31 cellular contexts compared by ENCODE assay signal in the genomic region with DNA sequence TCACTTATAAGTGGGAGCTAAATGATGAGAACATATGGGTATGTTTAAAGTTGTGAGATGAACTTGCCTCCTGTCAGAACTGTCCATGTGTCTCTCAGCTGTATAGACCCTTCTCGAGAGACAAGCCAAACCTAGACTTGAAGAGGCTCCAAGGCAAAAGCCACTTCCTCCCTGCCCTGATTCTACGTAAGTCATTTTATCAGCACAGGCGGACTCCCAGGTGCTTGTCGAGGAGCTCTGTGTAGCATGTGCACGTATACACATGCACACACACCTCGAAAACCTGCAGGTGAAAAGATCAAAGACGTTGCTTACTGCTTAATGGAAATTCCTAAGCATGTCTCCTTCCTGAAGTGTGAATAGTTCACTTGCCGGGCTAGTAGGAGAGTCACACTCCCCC. TPM values are rescaled to one million over a fixed set of nuclear protein-coding genes. Genes with fewer than 3 reads are reported as not detected.
A peak's percentile ranks its signal among the peaks of the same experiment; 100 is the strongest.
DNase-seq lines count a peak whose midpoint lies in the region; ATAC-seq and TF ChIP-seq lines count a peak whose summit lies in the region.
"Had no signal": no experiment of that assay in that cellular context is flagged by ENCODE, and none has a peak within 500 bp of the region (broad histone marks: within the 10 kb centered on the region; RNA-seq: fewer than 3 reads in every experiment).

No MANE protein-coding gene starts in this region.

- H3K27ac Mint-ChIP-seq in activated T-cell treated with anti-CD3 and anti-CD28 coated beads, Interleukin-2, amount 50 U/mL, for 72 hours = no peak overlapping the region
- H3K27ac Mint-ChIP-seq in activated T-cell treated with anti-CD3 and anti-CD28 coated beads, Interleukin-2, amount 50 U/mL, for 24 hours = no peak overlapping the region
- H3K27ac Mint-ChIP-seq in activated T-helper 17 cell treated with anti-CD3 and anti-CD28 coated beads, Interleukin-2, amount 50 U/mL, for 72 hours = peak overlapping the region; percentile 32
- peak overlapping the region; percentile 31 to 97 (median 87) for H3K27ac Mint-ChIP-seq in naive thymus-derived CD4-positive, alpha-beta T cell
- H3K27ac Mint-ChIP-seq: HFFc6, mesothelial cell of epicardium had no signal

- no peaks in the 10 kb centered on the region for H3K79me2 ChIP-seq in DND-41 (ENCODE audit: insufficient read depth, low read length)
- H3K79me2 ChIP-seq in Karpas-422 (ENCODE audit: low read length) = no peaks in the 10 kb centered on the region

- H3K4me1 Mint-ChIP-seq in activated T-cell treated with anti-CD3 and anti-CD28 coated beads, Interleukin-2, amount 50 U/mL, for 72 hours (ENCODE audit: low read depth) = peaks cover 14% of the 10 kb centered on the region
- peaks cover 13% of the 10 kb centered on the region for H3K4me1 Mint-ChIP-seq in activated T-cell treated with anti-CD3 and anti-CD28 coated beads, Interleukin-2, amount 50 U/mL, for 24 hours (ENCODE audit: low read depth)
- H3K4me1 Mint-ChIP-seq in activated T-helper 17 cell treated with anti-CD3 and anti-CD28 coated beads, Interleukin-2, amount 50 U/mL, for 72 hours = peaks cover 17% of the 10 kb centered on the region
- H3K4me1 Mint-ChIP-seq in naive thymus-derived CD4-positive, alpha-beta T cell = peaks cover 15 to 46% (median 44%) of the 10 kb centered on the region in 7 donors
- H3K4me1 Mint-ChIP-seq: mesothelial cell of epicardium had no signal

- H3K36me3 ChIP-seq in DND-41 (ENCODE audit: insufficient read depth, low read length) (no peaks in the 10 kb centered on the region), Karpas-422 (ENCODE audit: insufficient read depth, low read length) (peaks cover under 1% of the 10 kb centered on the region; the same call in 1 of the 2 replicates), Peyer's patch (no peaks in the 10 kb centered on the region)
- peaks cover 0 to 3% (median 0%) of the 10 kb centered on the region in 3 experiments for H3K36me3 ChIP-seq in naive thymus-derived CD4-positive, alpha-beta T cell (ENCODE audit: control insufficient read depth in 2 of 3, insufficient read depth in 3 of 3, low read length in 3 of 3)
- H3K36me3 ChIP-seq: BE2C, breast epithelium, colonic mucosa, SJCRH30, upper lobe of right lung had no signal

- H4K20me1 ChIP-seq in DND-41 (ENCODE audit: insufficient read depth, low read length) = no peaks in the 10 kb centered on the region
- H4K20me1 ChIP-seq in Karpas-422 (ENCODE audit: insufficient read depth, low read depth, low read length) = no peaks in the 10 kb centered on the region

- intact Hi-C loops in naive thymus-derived CD4-positive, alpha-beta T cell (cut with micrococcal nuclease) = loop anchor here in 1 of 2 donors (1.0 kb wide), 2 partner anchors 17 to 28 kb away; no protein-coding TSS in a partner anchor

- TF ChIP-seq CTCF in DND-41 (IDR thresholded peaks at IDR 0.05; ENCODE audit: borderline replicate concordance, extremely low read depth, low read length, poor library complexity, severe bottlenecking) (no peak), Peyer's patch (IDR thresholded peaks at IDR 0.05) (no peak)

- H3K27me3 ChIP-seq in DND-41 (ENCODE audit: insufficient read depth, low read length, poor library complexity) (no peaks in the 10 kb centered on the region), Karpas-422 (ENCODE audit: low read length) (no peaks in the 10 kb centered on the region), Peyer's patch (no peaks in the 10 kb centered on the region)
- H3K27me3 ChIP-seq in naive thymus-derived CD4-positive, alpha-beta T cell (ENCODE audit: control insufficient read depth in 2 of 2, insufficient read depth in 2 of 2, low read length in 2 of 2) = no peaks in the 10 kb centered on the region
- H3K27me3 ChIP-seq: BE2C, breast epithelium, colonic mucosa, SJCRH30, upper lobe of right lung had no signal

- H3K4me1 ChIP-seq in DND-41 (ENCODE audit: insufficient read depth, low read length) = no peaks in the 10 kb centered on the region
- peaks cover 0 to 16% of the 10 kb centered on the region in 2 donors for H3K4me1 ChIP-seq in naive thymus-derived CD4-positive, alpha-beta T cell (ENCODE audit: control insufficient read depth in 2 of 2, insufficient read depth in 2 of 2, low read length in 2 of 2)
- peaks cover 11% of the 10 kb centered on the region for H3K4me1 ChIP-seq in Karpas-422 (ENCODE audit: low read length)
- peaks cover 0 to 6% (median 0%) of the 10 kb centered on the region in 4 donors for H3K4me1 ChIP-seq in Peyer's patch
- H3K4me1 ChIP-seq: BE2C, colonic mucosa, SJCRH30 had no signal

- no peak overlapping the region for H3K4me2 ChIP-seq in DND-41 (ENCODE audit: insufficient read depth, low read length)
- no peak overlapping the region for H3K4me2 ChIP-seq in Karpas-422 (ENCODE audit: low read depth, low read length, poor library complexity, severe bottlenecking)

- no peaks in the 10 kb centered on the region for H3K27me3 Mint-ChIP-seq in activated T-cell treated with anti-CD3 and anti-CD28 coated beads, Interleukin-2, amount 50 U/mL, for 72 hours (ENCODE audit: low read depth)
- H3K27me3 Mint-ChIP-seq in activated T-cell treated with anti-CD3 and anti-CD28 coated beads, Interleukin-2, amount 50 U/mL, for 24 hours = no peaks in the 10 kb centered on the region
- no peaks in the 10 kb centered on the region for H3K27me3 Mint-ChIP-seq in activated T-helper 17 cell treated with anti-CD3 and anti-CD28 coated beads, Interleukin-2, amount 50 U/mL, for 72 hours
- H3K27me3 Mint-ChIP-seq in naive thymus-derived CD4-positive, alpha-beta T cell = no peaks in the 10 kb centered on the region

- no peaks in the 10 kb centered on the region for H3K9me2 ChIP-seq in Karpas-422 (replicated peaks; ENCODE audit: insufficient read depth, low read length)

- H3K9me3 Mint-ChIP-seq in activated T-cell treated with anti-CD3 and anti-CD28 coated beads, Interleukin-2, amount 50 U/mL, for 72 hours = no peaks in the 10 kb centered on the region
- H3K9me3 Mint-ChIP-seq in activated T-cell treated with anti-CD3 and anti-CD28 coated beads, Interleukin-2, amount 50 U/mL, for 24 hours = no peaks in the 10 kb centered on the region
- H3K9me3 Mint-ChIP-seq in activated T-helper 17 cell treated with anti-CD3 and anti-CD28 coated beads, Interleukin-2, amount 50 U/mL, for 72 hours = no peaks in the 10 kb centered on the region
- no peaks in the 10 kb centered on the region for H3K9me3 Mint-ChIP-seq in naive thymus-derived CD4-positive, alpha-beta T cell
- H3K9me3 Mint-ChIP-seq: HFFc6, mesothelial cell of epicardium, natural killer cell had no signal

- CTCF ChIA-PET in naive thymus-derived CD4-positive, alpha-beta T cell (lab: Charles Lee) = interaction anchor here (0.6 kb wide), 1 partner anchor 572 kb away, joined by 5 read pairs; no protein-coding TSS in a partner anchor

- H3K27ac ChIP-seq in DND-41 (ENCODE audit: low read length) (no peak overlapping the region), Karpas-422 (ENCODE audit: low read length) (no peak overlapping the region), Peyer's patch (no peak overlapping the region)
- peak overlapping the region; percentile 36 for H3K27ac ChIP-seq in naive thymus-derived CD4-positive, alpha-beta T cell (ENCODE audit: low read depth, low read length)
- H3K27ac ChIP-seq: breast epithelium, colonic mucosa, HL-60, SJCRH30 had no signal

- no peaks in the 10 kb centered on the region for H3K9me3 ChIP-seq in DND-41 (ENCODE audit: insufficient read depth, low read length, severe bottlenecking)
- H3K9me3 ChIP-seq in naive thymus-derived CD4-positive, alpha-beta T cell (ENCODE audit: control insufficient read depth in 2 of 3, low read length in 3 of 3) = no peaks in the 10 kb centered on the region
- H3K9me3 ChIP-seq in Karpas-422 (ENCODE audit: low read length) = no peaks in the 10 kb centered on the region
- no peaks in the 10 kb centered on the region for H3K9me3 ChIP-seq in Peyer's patch
- H3K9me3 ChIP-seq: BE2C, breast epithelium, colonic mucosa, SJCRH30, upper lobe of right lung had no signal

- peaks cover 0 to 4% of the 10 kb centered on the region in 2 donors for H3K36me3 Mint-ChIP-seq in activated T-cell treated with anti-CD3 and anti-CD28 coated beads, Interleukin-2, amount 50 U/mL, for 72 hours (ENCODE audit: insufficient read depth in 2 of 2)
- H3K36me3 Mint-ChIP-seq in activated T-cell treated with anti-CD3 and anti-CD28 coated beads, Interleukin-2, amount 50 U/mL, for 24 hours (ENCODE audit: low read depth) = peaks cover 16% of the 10 kb centered on the region
- peaks cover 17% of the 10 kb centered on the region for H3K36me3 Mint-ChIP-seq in activated T-helper 17 cell treated with anti-CD3 and anti-CD28 coated beads, Interleukin-2, amount 50 U/mL, for 72 hours (ENCODE audit: low read depth)
- peaks cover 0 to 13% (median 8%) of the 10 kb centered on the region in 5 donors for H3K36me3 Mint-ChIP-seq in naive thymus-derived CD4-positive, alpha-beta T cell
- H3K36me3 Mint-ChIP-seq: natural killer cell had no signal

- no peak for DNase-seq in activated T-cell treated with anti-CD3 and anti-CD28 coated beads, Interleukin-2, amount 50 U/mL, for 72 hours
- DNase-seq in activated T-cell treated with anti-CD3 and anti-CD28 coated beads, Interleukin-2, amount 50 U/mL, for 24 hours = no peak
- peak; percentile 35 for DNase-seq in DND-41
- peak in 7 of 9 donors; percentile 51 to 77 (median 63) for DNase-seq in naive thymus-derived CD4-positive, alpha-beta T cell
- DNase-seq in Karpas-422 = no peak
- DNase-seq in NCI-H2171 treated with DMSO at 0.1 percent for 48 hours (lab: John Stamatoyannopoulos, UW) = no peak
- no peak for DNase-seq in Peyer's patch
- DNase-seq: ACHN; activated effector memory CD4-positive, alpha-beta T cell treated with anti-CD3 and anti-CD28 coated beads, Interleukin-2, amount 50 U/mL, for 16 hours; BE2C; colonic mucosa; COR-L47; DMS53; effector CD8-positive, alpha-beta T cell; erythroblast; GDM1; GOT3; HFFc6; kidney; MV-4-11; natural killer cell; NCI-H1436 treated with DMSO at 0.1 percent for 48 hours; NCI-H510A; SJCRH30; stimulated activated CD8-positive, alpha-beta memory T cell treated with anti-CD3 and anti-CD28 coated beads, Interleukin-4, amount 100 ng/mL, for 48 hours; upper lobe of right lung had no signal

- H3K9ac ChIP-seq in DND-41 (ENCODE audit: low read depth, low read length) (no peak overlapping the region), Karpas-422 (ENCODE audit: low read length) (no peak overlapping the region)

- TF ChIP-seq POLR2A in Peyer's patch (IDR thresholded peaks at IDR 0.05) = no peak

- H3K4me3 Mint-ChIP-seq in activated T-cell treated with anti-CD3 and anti-CD28 coated beads, Interleukin-2, amount 50 U/mL, for 72 hours = no peak overlapping the region
- no peak overlapping the region for H3K4me3 Mint-ChIP-seq in activated T-cell treated with anti-CD3 and anti-CD28 coated beads, Interleukin-2, amount 50 U/mL, for 24 hours
- peak overlapping the region; percentile 0 for H3K4me3 Mint-ChIP-seq in activated T-helper 17 cell treated with anti-CD3 and anti-CD28 coated beads, Interleukin-2, amount 50 U/mL, for 72 hours
- H3K4me3 Mint-ChIP-seq in naive thymus-derived CD4-positive, alpha-beta T cell = peak overlapping the region; percentile 26 to 67 (median 43)
- H3K4me3 Mint-ChIP-seq: HFFc6, mesothelial cell of epicardium, natural killer cell had no signal

- ATAC-seq in activated T-cell treated with anti-CD3 and anti-CD28 coated beads, Interleukin-2, amount 50 U/mL, for 72 hours (replicated peaks in 1 of 2) = peak; percentile 22 to 47
- ATAC-seq in DND-41 (ENCODE audit: insufficient read depth, low read depth) = peak; percentile 77
- peak; percentile 42 for ATAC-seq in activated T-helper 17 cell treated with anti-CD3 and anti-CD28 coated beads, Interleukin-2, amount 50 U/mL, for 72 hours (replicated peaks)
- ATAC-seq in naive thymus-derived CD4-positive, alpha-beta T cell = peak; percentile 86

- H3K4me3 ChIP-seq in DND-41 (ENCODE audit: low read depth in 1 of 2, low read length in 2 of 2) (no peak overlapping the region), Karpas-422 (ENCODE audit: low read length) (no peak overlapping the region), Peyer's patch (no peak overlapping the region)
- H3K4me3 ChIP-seq in naive thymus-derived CD4-positive, alpha-beta T cell (ENCODE audit: low read length) = no peak overlapping the region
- H3K4me3 ChIP-seq: breast epithelium, colonic mucosa, SJCRH30, skin epidermis, upper lobe of right lung had no signal

- H2AFZ ChIP-seq in DND-41 (ENCODE audit: low read depth, low read length) (no peak overlapping the region), Karpas-422 (ENCODE audit: low read length) (no peak overlapping the region)

- POLR2A ChIA-PET in naive thymus-derived CD4-positive, alpha-beta T cell (lab: Charles Lee) = interaction anchor here (0.8 to 2.0 kb wide), 3 partner anchors 15 to 46 kb away, joined by 3 to 10 read pairs (median 4); a partner anchor contains a TSS

RNA-seq across cellular contexts. Expression of a gene that starts 5.6 kb away (rescaled TPM):
- under 1 TPM in 1 of 2 donors, not detected in 1; 0.25 TPM for total RNA-seq in activated T-cell treated with anti-CD3 and anti-CD28 coated beads, Interleukin-2, amount 50 U/mL, for 72 hours
- total RNA-seq in activated T-helper 17 cell treated with anti-CD3 and anti-CD28 coated beads, Interleukin-2, amount 50 U/mL, for 72 hours = under 1 TPM; 0.37 to 0.66 TPM
- 1 to 10 TPM in 2 of 5 experiments, under 1 TPM in 3; 0.45 to 1.8 (median 0.75) TPM for total RNA-seq in naive thymus-derived CD4-positive, alpha-beta T cell
- polyA plus RNA-seq in naive thymus-derived CD4-positive, alpha-beta T cell = not detected
- not detected in 2 replicates for total RNA-seq in Karpas-422 (2014; rRNA removed; shearing (Covaris generic); ENCODE audit: low replicate concordance)
- 10 to 100 TPM; 11.6 to 47.9 (median 32.7) TPM for total RNA-seq in Peyer's patch
- total RNA-seq: SJCRH30 had no signal

RNA-seq across cellular contexts. Expression of a gene that starts 44.5 kb away (rescaled TPM):
- 10 to 100 TPM; 42.9 to 46.9 TPM for total RNA-seq in activated T-cell treated with anti-CD3 and anti-CD28 coated beads, Interleukin-2, amount 50 U/mL, for 72 hours
- 10 to 100 TPM; 47.0 to 70.5 TPM for total RNA-seq in activated T-helper 17 cell treated with anti-CD3 and anti-CD28 coated beads, Interleukin-2, amount 50 U/mL, for 72 hours
- total RNA-seq in naive thymus-derived CD4-positive, alpha-beta T cell = 10 to 100 TPM; 30.7 to 57.9 (median 44.3) TPM
- 10 to 100 TPM; 48.4 to 59.4 TPM for polyA plus RNA-seq in naive thymus-derived CD4-positive, alpha-beta T cell
- 67.1 and 78.6 TPM in 2 replicates for total RNA-seq in Karpas-422 (2014; rRNA removed; shearing (Covaris generic); ENCODE audit: low replicate concordance)
- 10 to 100 TPM; 19.8 to 66.0 (median 28.6) TPM for total RNA-seq in Peyer's patch

RNA-seq across cellular contexts. Expression of a gene that starts 44.6 kb away (rescaled TPM):
- total RNA-seq in activated T-cell treated with anti-CD3 and anti-CD28 coated beads, Interleukin-2, amount 50 U/mL, for 72 hours = 10 to 100 TPM; 33.0 to 37.6 TPM
- total RNA-seq in activated T-helper 17 cell treated with anti-CD3 and anti-CD28 coated beads, Interleukin-2, amount 50 U/mL, for 72 hours = 10 to 100 TPM; 20.5 to 50.5 TPM
- total RNA-seq in naive thymus-derived CD4-positive, alpha-beta T cell = 10 to 100 TPM; 38.5 to 54.0 (median 48.8) TPM
- polyA plus RNA-seq in naive thymus-derived CD4-positive, alpha-beta T cell = 10 to 100 TPM; 33.7 to 36.1 TPM
- total RNA-seq in Karpas-422 (2014; rRNA removed; shearing (Covaris generic); ENCODE audit: low replicate concordance) = 70.9 and 93.4 TPM in 2 replicates
- 100 to 1,000 TPM in 3 of 4 donors, 10 to 100 TPM in 1; 70.1 to 190 (median 152) TPM for total RNA-seq in Peyer's patch

Comparison
In these comparisons a context has a peak if more than half of its experiments do, and no peak if none do; other contexts are left out.
1. ATAC-seq: peak in every context shown above with its lines; median percentile 86 in naive thymus-derived CD4-positive, alpha-beta T cell; 77 in DND-41; 42 in activated T-helper 17 cell treated with anti-CD3 and anti-CD28 coated beads, Interleukin-2, amount 50 U/mL, for 72 hours; 34 in activated T-cell treated with anti-CD3 and anti-CD28 coated beads, Interleukin-2, amount 50 U/mL, for 72 hours.
2. DNase-seq: peak in DND-41 (single experiment) and naive thymus-derived CD4-positive, alpha-beta T cell (7 of 9); none in activated T-cell treated with anti-CD3 and anti-CD28 coated beads, Interleukin-2, amount 50 U/mL, for 72 hours (0 of 2), activated T-cell treated with anti-CD3 and anti-CD28 coated beads, Interleukin-2, amount 50 U/mL, for 24 hours (single experiment), Karpas-422 (single experiment), NCI-H2171 treated with DMSO at 0.1 percent for 48 hours (single experiment) and Peyer's patch (0 of 3).
3. H3K27ac Mint-ChIP-seq: peak in activated T-helper 17 cell treated with anti-CD3 and anti-CD28 coated beads, Interleukin-2, amount 50 U/mL, for 72 hours (single experiment) and naive thymus-derived CD4-positive, alpha-beta T cell (9 of 9); none in activated T-cell treated with anti-CD3 and anti-CD28 coated beads, Interleukin-2, amount 50 U/mL, for 72 hours (single experiment) and activated T-cell treated with anti-CD3 and anti-CD28 coated beads, Interleukin-2, amount 50 U/mL, for 24 hours (single experiment).
4. H3K4me3 Mint-ChIP-seq: peak in activated T-helper 17 cell treated with anti-CD3 and anti-CD28 coated beads, Interleukin-2, amount 50 U/mL, for 72 hours (single experiment) and naive thymus-derived CD4-positive, alpha-beta T cell (10 of 10); none in activated T-cell treated with anti-CD3 and anti-CD28 coated beads, Interleukin-2, amount 50 U/mL, for 72 hours (0 of 2) and activated T-cell treated with anti-CD3 and anti-CD28 coated beads, Interleukin-2, amount 50 U/mL, for 24 hours (single experiment).
5. RNA of a gene that starts 5.6 kb away (total RNA-seq): 11.6 to 47.9 TPM in Peyer's patch; 0.45 to 1.8 TPM in naive thymus-derived CD4-positive, alpha-beta T cell, 0.37 to 0.66 TPM in activated T-helper 17 cell treated with anti-CD3 and anti-CD28 coated beads, Interleukin-2, amount 50 U/mL, for 72 hours, 0.25 TPM in activated T-cell treated with anti-CD3 and anti-CD28 coated beads, Interleukin-2, amount 50 U/mL, for 72 hours and not detected in Karpas-422; every median in the first group is over 4 times any median in the second.